16 cellular contexts compared by ENCODE assay signal in genomic region chr1:87963566-87963965, GRCh38.
A peak's percentile ranks its signal among the peaks of the same experiment; 100 is the strongest.
DNase-seq lines count a peak whose midpoint lies in the region; ATAC-seq and TF ChIP-seq lines count a peak whose summit lies in the region.
"Had no signal": no experiment of that assay in that cellular context is flagged by ENCODE, and none has a peak within 500 bp of the region (broad histone marks: within the 10 kb centered on the region; RNA-seq: fewer than 3 reads in every experiment).

No MANE protein-coding gene starts in this region.

- WGBS in psoas muscle, 3 donors: 47 to 89% (median 73%) methylated on average over 2 of the region's 2 CpGs

- no peaks in the 10 kb centered on the region for H3K27me3 ChIP-seq in MG63
- no peaks in the 10 kb centered on the region for H3K27me3 ChIP-seq in foreskin keratinocyte
- no peaks in the 10 kb centered on the region for H3K27me3 ChIP-seq in psoas muscle (ENCODE audit: insufficient read depth in 3 of 3, low read length in 2 of 3)
- H3K27me3 ChIP-seq: BLaER1 treated with 17β-estradiol and CSF1 and Interleukin-3, amounts not matched to agents 10 nM and 100 nM had no signal

- DNase-seq in EL (peak; percentile 33), MG63 (peak; percentile 48), cardiac fibroblast (ENCODE audit: low read depth in 2 of 2) (peak; percentile 5 to 74), foreskin keratinocyte (peak; percentile 79 to 87), coronary artery (ENCODE audit: low spot score) (no peak), cerebellum (ENCODE audit: low spot score) (no peak), psoas muscle (no peak)
- DNase-seq: HFFc6, MV-4-11, NCI-H1436, NCI-H2081, NCI-H510A, NCI-H774, PC-9 had no signal

- H3K4me3 ChIP-seq in MG63: no peak overlapping the region
- H3K4me3 ChIP-seq in cardiac fibroblast (replicated peaks in 1 of 2; ENCODE audit: low read depth in 2 of 2, low read length in 2 of 2): no peak overlapping the region
- H3K4me3 ChIP-seq in coronary artery: no peak overlapping the region
- no peak overlapping the region for H3K4me3 ChIP-seq in psoas muscle
- H3K4me3 ChIP-seq: BLaER1 treated with 17β-estradiol and CSF1 and Interleukin-3, amounts not matched to agents 10 nM and 100 nM; PC-9 had no signal

- ATAC-seq in foreskin keratinocyte (peak; percentile 100), GM19455 (IDR thresholded peaks at IDR 0.05; ENCODE audit: unreplicated experiment) (no peak), psoas muscle (no peak)

- intact Hi-C loops in psoas muscle (cut with DNase I): no loop called here

- H3K4me1 ChIP-seq in foreskin keratinocyte (peaks cover 23% of the 10 kb centered on the region), psoas muscle (no peaks in the 10 kb centered on the region)
- H3K4me1 ChIP-seq: BLaER1 treated with 17β-estradiol and CSF1 and Interleukin-3, amounts not matched to agents 10 nM and 100 nM had no signal

- TF ChIP-seq CTCF in cardiac fibroblast (IDR thresholded peaks at IDR 0.05; ENCODE audit: low read depth, low read length) (no peak), foreskin keratinocyte (conservative IDR thresholded peaks at IDR 0.05) (no peak), coronary artery (IDR thresholded peaks at IDR 0.05) (no peak), psoas muscle (IDR thresholded peaks at IDR 0.05) (no peak)

- peak overlapping the region; percentile 16 for H3K27ac ChIP-seq in foreskin keratinocyte
- no peak overlapping the region for H3K27ac ChIP-seq in coronary artery
- no peak overlapping the region for H3K27ac ChIP-seq in psoas muscle
- H3K27ac ChIP-seq: BLaER1 treated with 17β-estradiol and CSF1 and Interleukin-3, amounts not matched to agents 10 nM and 100 nM; PC-9 had no signal

- H3K36me3 ChIP-seq in MG63: no peaks in the 10 kb centered on the region
- no peaks in the 10 kb centered on the region for H3K36me3 ChIP-seq in psoas muscle (ENCODE audit: insufficient read depth in 1 of 2, low read depth in 1 of 2)
- H3K36me3 ChIP-seq: BLaER1 treated with 17β-estradiol and CSF1 and Interleukin-3, amounts not matched to agents 10 nM and 100 nM had no signal

- H3K9me3 ChIP-seq in MG63 (0 out of 2 replicates have a peak, but pooled peaks cover 3% of the 10 kb centered on the region), psoas muscle (no peaks in the 10 kb centered on the region)
- H3K9me3 ChIP-seq: BLaER1 treated with 17β-estradiol and CSF1 and Interleukin-3, amounts not matched to agents 10 nM and 100 nM had no signal

Comparison
In these comparisons a context has a peak if more than half of its experiments do, and no peak if none do; other contexts are left out.
1. DNase-seq: peak in EL (single experiment), MG63 (single experiment), cardiac fibroblast (2 of 2) and foreskin keratinocyte (2 of 2); none in coronary artery (single experiment), cerebellum (single experiment) and psoas muscle (0 of 2).